ENCODE assay signal across 1 cellular context in genomic region chr3:66083961-66084270, GRCh38.
A peak's percentile ranks its signal among the peaks of the same experiment; 100 is the strongest.
TF ChIP-seq lines count a peak whose summit lies in the region.

No MANE protein-coding gene starts in this region.

TF ChIP-seq in HepG2, 621 proteins besides CTCF, POLR2A, EP300 and RAD21 (continued from another document):
- TF ChIP-seq, protein P1, sequence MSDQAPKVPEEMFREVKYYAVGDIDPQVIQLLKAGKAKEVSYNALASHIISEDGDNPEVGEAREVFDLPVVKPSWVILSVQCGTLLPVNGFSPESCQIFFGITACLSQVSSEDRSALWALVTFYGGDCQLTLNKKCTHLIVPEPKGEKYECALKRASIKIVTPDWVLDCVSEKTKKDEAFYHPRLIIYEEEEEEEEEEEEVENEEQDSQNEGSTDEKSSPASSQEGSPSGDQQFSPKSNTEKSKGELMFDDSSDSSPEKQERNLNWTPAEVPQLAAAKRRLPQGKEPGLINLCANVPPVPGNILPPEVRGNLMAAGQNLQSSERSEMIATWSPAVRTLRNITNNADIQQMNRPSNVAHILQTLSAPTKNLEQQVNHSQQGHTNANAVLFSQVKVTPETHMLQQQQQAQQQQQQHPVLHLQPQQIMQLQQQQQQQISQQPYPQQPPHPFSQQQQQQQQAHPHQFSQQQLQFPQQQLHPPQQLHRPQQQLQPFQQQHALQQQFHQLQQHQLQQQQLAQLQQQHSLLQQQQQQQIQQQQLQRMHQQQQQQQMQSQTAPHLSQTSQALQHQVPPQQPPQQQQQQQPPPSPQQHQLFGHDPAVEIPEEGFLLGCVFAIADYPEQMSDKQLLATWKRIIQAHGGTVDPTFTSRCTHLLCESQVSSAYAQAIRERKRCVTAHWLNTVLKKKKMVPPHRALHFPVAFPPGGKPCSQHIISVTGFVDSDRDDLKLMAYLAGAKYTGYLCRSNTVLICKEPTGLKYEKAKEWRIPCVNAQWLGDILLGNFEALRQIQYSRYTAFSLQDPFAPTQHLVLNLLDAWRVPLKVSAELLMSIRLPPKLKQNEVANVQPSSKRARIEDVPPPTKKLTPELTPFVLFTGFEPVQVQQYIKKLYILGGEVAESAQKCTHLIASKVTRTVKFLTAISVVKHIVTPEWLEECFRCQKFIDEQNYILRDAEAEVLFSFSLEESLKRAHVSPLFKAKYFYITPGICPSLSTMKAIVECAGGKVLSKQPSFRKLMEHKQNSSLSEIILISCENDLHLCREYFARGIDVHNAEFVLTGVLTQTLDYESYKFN (CRISPR knock-in tag; conservative IDR thresholded peaks at IDR 0.05) = peak; percentile 59
- TF ChIP-seq ZNF343 (CRISPR knock-in tag; IDR thresholded peaks at IDR 0.05) (no peak), PHF21A (CRISPR knock-in tag; IDR thresholded peaks at IDR 0.05) (no peak), ZNF10 (CRISPR knock-in tag; IDR thresholded peaks at IDR 0.05; ENCODE audit: borderline replicate concordance, low read depth) (no peak), FOXO1 (CRISPR knock-in tag; IDR thresholded peaks at IDR 0.05) (peak; percentile 29; the same call in 1 of the 2 replicates), ZNF235 (CRISPR knock-in tag; IDR thresholded peaks at IDR 0.05; ENCODE audit: borderline replicate concordance) (no peak), RXRB (CRISPR knock-in tag; IDR thresholded peaks at IDR 0.05; ENCODE audit: borderline replicate concordance) (peak; percentile 79), ESRRA (CRISPR knock-in tag; IDR thresholded peaks at IDR 0.05; ENCODE audit: low read depth) (no peak), BCL6 (CRISPR knock-in tag; IDR thresholded peaks at IDR 0.05) (peak; percentile 26; the same call in 1 of the 2 replicates), GATAD2A (CRISPR knock-in tag; IDR thresholded peaks at IDR 0.05) (peak; percentile 50), ZNF589 (CRISPR knock-in tag; conservative IDR thresholded peaks at IDR 0.05) (no peak), SOX5 (CRISPR knock-in tag; IDR thresholded peaks at IDR 0.05; ENCODE audit: borderline replicate concordance) (peak; percentile 20; the same call in 1 of the 2 replicates), AGO2 (optimal IDR thresholded peaks at IDR 0.05; ENCODE audit: low read depth, low read length) (no peak), PPARG (CRISPR knock-in tag; conservative IDR thresholded peaks at IDR 0.05) (peak; percentile 74), HNF4G (IDR thresholded peaks at IDR 0.05; ENCODE audit: borderline replicate concordance, low read depth, low read length) (peak; percentile 57; the same call in 1 of the 2 replicates), HNF4G (CRISPR knock-in tag; IDR thresholded peaks at IDR 0.05; ENCODE audit: borderline replicate concordance, low read depth) (no peak), ZGPAT (CRISPR knock-in tag; IDR thresholded peaks at IDR 0.05) (peak; percentile 37; the same call in 1 of the 2 replicates), FOXK1 (CRISPR knock-in tag; IDR thresholded peaks at IDR 0.05; ENCODE audit: borderline replicate concordance, low read depth) (peak; percentile 40; the same call in 1 of the 2 replicates), CEBPG (CRISPR knock-in tag; IDR thresholded peaks at IDR 0.05) (0 out of 2 replicates have a peak, but pooled peaks have one; percentile 32), MED1 (CRISPR knock-in tag; IDR thresholded peaks at IDR 0.05) (0 out of 2 replicates have a peak, but pooled peaks have one; percentile 19), MLLT10 (CRISPR knock-in tag; IDR thresholded peaks at IDR 0.05) (no peak), MEIS2 (CRISPR knock-in tag; IDR thresholded peaks at IDR 0.05) (0 out of 2 replicates have a peak, but pooled peaks have one; percentile 26)
- TF ChIP-seq, protein P2, sequence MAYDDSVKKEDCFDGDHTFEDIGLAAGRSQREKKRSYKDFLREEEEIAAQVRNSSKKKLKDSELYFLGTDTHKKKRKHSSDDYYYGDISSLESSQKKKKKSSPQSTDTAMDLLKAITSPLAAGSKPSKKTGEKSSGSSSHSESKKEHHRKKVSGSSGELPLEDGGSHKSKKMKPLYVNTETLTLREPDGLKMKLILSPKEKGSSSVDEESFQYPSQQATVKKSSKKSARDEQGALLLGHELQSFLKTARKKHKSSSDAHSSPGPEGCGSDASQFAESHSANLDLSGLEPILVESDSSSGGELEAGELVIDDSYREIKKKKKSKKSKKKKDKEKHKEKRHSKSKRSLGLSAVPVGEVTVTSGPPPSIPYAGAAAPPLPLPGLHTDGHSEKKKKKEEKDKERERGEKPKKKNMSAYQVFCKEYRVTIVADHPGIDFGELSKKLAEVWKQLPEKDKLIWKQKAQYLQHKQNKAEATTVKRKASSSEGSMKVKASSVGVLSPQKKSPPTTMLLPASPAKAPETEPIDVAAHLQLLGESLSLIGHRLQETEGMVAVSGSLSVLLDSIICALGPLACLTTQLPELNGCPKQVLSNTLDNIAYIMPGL (CRISPR knock-in tag; IDR thresholded peaks at IDR 0.05; ENCODE audit: borderline replicate concordance in 1 of 2, low read depth in 1 of 2) = no peak
- TF ChIP-seq, protein P3, sequence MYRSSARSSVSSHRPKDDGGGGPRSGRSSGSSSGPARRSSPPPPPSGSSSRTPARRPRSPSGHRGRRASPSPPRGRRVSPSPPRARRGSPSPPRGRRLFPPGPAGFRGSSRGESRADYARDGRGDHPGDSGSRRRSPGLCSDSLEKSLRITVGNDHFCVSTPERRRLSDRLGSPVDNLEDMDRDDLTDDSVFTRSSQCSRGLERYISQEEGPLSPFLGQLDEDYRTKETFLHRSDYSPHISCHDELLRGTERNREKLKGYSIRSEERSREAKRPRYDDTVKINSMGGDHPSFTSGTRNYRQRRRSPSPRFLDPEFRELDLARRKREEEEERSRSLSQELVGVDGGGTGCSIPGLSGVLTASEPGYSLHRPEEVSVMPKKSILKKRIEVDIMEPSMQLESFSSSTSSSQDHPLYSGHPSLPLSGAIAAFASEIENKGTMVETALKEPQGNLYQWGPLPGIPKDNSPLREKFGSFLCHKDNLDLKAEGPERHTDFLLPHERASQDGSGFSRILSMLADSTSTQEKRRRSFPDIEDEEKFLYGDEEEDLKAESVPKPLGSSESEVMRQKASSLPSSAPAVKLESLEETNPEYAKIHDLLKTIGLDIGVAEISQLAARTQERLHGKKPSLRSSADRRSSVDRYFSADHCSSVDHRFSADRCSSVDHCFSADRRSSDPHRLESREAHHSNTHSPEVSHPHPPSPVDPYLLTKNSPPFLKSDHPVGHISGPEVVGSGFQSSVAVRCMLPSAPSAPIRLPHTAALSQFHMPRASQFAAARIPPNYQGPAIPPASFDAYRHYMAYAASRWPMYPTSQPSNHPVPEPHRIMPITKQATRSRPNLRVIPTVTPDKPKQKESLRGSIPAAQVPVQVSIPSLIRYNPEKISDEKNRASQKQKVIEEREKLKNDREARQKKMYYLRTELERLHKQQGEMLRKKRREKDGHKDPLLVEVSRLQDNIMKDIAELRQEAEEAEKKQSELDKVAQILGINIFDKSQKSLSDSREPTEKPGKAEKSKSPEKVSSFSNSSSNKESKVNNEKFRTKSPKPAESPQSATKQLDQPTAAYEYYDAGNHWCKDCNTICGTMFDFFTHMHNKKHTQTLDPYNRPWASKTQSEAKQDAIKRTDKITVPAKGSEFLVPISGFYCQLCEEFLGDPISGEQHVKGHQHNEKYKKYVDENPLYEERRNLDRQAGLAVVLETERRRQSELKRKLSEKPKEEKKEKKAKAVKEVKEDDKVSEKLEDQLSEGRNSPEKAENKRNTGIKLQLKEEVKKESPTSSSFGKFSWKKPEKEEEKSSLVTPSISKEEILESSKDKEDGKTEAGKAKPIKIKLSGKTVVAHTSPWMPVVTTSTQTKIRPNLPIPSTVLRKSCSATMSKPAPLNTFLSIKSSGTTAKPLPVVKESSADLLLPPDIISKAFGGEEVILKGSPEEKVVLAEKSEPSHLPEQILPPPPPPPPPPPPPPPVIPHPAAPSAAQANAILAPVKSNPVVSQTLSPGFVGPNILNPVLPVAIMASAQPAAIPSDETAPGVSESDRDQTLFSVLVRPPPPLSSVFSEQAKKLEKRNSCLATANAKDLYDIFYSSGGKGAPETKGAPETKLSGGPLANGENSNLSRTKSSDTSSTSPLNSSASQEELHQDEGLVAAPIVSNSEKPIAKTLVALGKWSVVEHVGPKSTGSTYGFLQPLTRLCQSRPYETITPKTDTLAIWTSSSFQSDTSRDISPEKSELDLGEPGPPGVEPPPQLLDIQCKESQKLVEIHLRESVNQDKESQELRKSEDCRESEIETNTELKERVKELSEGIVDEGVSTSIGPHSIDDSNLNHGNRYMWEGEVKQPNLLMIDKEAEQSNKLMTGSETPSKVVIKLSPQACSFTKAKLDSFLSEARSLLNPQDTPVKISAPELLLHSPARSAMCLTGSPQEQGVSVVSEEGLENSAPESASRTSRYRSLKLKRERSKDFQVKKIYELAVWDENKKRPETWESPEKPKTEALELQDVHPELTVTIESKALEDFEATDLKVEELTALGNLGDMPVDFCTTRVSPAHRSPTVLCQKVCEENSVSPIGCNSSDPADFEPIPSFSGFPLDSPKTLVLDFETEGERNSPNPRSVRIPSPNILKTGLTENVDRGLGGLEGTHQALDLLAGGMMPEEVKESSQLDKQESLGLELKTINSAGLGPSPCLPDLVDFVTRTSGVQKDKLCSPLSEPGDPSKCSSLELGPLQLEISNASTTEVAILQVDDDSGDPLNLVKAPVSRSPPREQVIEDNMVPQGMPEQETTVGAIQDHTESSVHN (CRISPR knock-in tag; IDR thresholded peaks at IDR 0.05) = no peak
- TF ChIP-seq, protein P4, sequence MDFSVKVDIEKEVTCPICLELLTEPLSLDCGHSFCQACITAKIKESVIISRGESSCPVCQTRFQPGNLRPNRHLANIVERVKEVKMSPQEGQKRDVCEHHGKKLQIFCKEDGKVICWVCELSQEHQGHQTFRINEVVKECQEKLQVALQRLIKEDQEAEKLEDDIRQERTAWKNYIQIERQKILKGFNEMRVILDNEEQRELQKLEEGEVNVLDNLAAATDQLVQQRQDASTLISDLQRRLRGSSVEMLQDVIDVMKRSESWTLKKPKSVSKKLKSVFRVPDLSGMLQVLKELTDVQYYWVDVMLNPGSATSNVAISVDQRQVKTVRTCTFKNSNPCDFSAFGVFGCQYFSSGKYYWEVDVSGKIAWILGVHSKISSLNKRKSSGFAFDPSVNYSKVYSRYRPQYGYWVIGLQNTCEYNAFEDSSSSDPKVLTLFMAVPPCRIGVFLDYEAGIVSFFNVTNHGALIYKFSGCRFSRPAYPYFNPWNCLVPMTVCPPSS (IDR thresholded peaks at IDR 0.05) = no peak
- TF ChIP-seq, protein P5, sequence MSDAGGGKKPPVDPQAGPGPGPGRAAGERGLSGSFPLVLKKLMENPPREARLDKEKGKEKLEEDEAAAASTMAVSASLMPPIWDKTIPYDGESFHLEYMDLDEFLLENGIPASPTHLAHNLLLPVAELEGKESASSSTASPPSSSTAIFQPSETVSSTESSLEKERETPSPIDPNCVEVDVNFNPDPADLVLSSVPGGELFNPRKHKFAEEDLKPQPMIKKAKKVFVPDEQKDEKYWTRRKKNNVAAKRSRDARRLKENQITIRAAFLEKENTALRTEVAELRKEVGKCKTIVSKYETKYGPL (CRISPR knock-in tag; IDR thresholded peaks at IDR 0.05) = no peak
- TF ChIP-seq, protein P6, sequence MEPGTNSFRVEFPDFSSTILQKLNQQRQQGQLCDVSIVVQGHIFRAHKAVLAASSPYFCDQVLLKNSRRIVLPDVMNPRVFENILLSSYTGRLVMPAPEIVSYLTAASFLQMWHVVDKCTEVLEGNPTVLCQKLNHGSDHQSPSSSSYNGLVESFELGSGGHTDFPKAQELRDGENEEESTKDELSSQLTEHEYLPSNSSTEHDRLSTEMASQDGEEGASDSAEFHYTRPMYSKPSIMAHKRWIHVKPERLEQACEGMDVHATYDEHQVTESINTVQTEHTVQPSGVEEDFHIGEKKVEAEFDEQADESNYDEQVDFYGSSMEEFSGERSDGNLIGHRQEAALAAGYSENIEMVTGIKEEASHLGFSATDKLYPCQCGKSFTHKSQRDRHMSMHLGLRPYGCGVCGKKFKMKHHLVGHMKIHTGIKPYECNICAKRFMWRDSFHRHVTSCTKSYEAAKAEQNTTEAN (CRISPR knock-in tag; conservative IDR thresholded peaks at IDR 0.05) = peak; percentile 46; the same call in 1 of the 2 replicates
